1 cellular context compared by ENCODE assay signal in genomic region chr6:13574149-13574570, GRCh38.
TF ChIP-seq lines count a peak whose summit lies in the region.

No MANE protein-coding gene starts in this region.

TF ChIP-seq in K562, 482 proteins besides CTCF, POLR2A, EP300 and RAD21 (continued from another document and continues in another):
- TF ChIP-seq BCLAF1 (IDR thresholded peaks at IDR 0.05; ENCODE audit: borderline replicate concordance in 1 of 2, control insufficient read depth in 1 of 2, low read depth in 2 of 2, low read length in 1 of 2) (no peak), COPS2 (conservative IDR thresholded peaks at IDR 0.05) (no peak), RBBP5 (IDR thresholded peaks at IDR 0.05; ENCODE audit: borderline replicate concordance, insufficient read depth, low read length, poor library complexity, severe bottlenecking) (peak; percentile 41), CCNT2 (IDR thresholded peaks at IDR 0.05; ENCODE audit: borderline replicate concordance, extremely low read depth, insufficient read length, low read depth, low read length) (peak; percentile 74), TAF1 (IDR thresholded peaks at IDR 0.05; ENCODE audit: control insufficient read depth, extremely low read depth, insufficient read depth, low read length, severe bottlenecking) (peak; percentile 65), THAP7 (CRISPR knock-in tag; IDR thresholded peaks at IDR 0.05) (no peak), HMG20B (CRISPR knock-in tag; IDR thresholded peaks at IDR 0.05) (no peak), CREB1 (IDR thresholded peaks at IDR 0.05) (0 out of 2 replicates have a peak, but pooled peaks have one; percentile 21), CREB1 (CRISPR knock-in tag; IDR thresholded peaks at IDR 0.05) (no peak), SMC3 (conservative IDR thresholded peaks at IDR 0.05; ENCODE audit: insufficient read depth, low read depth, low read length) (peak; percentile 32), ZBTB34 (CRISPR knock-in tag; IDR thresholded peaks at IDR 0.05) (no peak), FOXA1 (IDR thresholded peaks at IDR 0.05; ENCODE audit: borderline replicate concordance) (no peak), HINFP (tag; conservative IDR thresholded peaks at IDR 0.05; ENCODE audit: low read depth) (no peak), CHD2 (IDR thresholded peaks at IDR 0.05; ENCODE audit: low read depth, low read length) (peak; percentile 97), SIN3A (IDR thresholded peaks at IDR 0.05; ENCODE audit: borderline replicate concordance in 2 of 2, control insufficient read depth in 1 of 2, low read depth in 2 of 2, low read length in 2 of 2) (peak in 1 of 2 experiments; percentile 55; a peak in 1 of 4 replicates), ZNF212 (CRISPR knock-in tag; IDR thresholded peaks at IDR 0.05) (no peak), GTF2A2 (tag; IDR thresholded peaks at IDR 0.05) (no peak), XRCC4 (IDR thresholded peaks at IDR 0.05; ENCODE audit: extremely low read depth, insufficient read depth, insufficient read length) (no peak), E2F3 (CRISPR knock-in tag; IDR thresholded peaks at IDR 0.05) (no peak), ELK1 (CRISPR knock-in tag; IDR thresholded peaks at IDR 0.05) (no peak), PATZ1 (CRISPR knock-in tag; IDR thresholded peaks at IDR 0.05; ENCODE audit: borderline replicate concordance) (no peak), CBFA2T3 (IDR thresholded peaks at IDR 0.05) (no peak), FIP1L1 (IDR thresholded peaks at IDR 0.05; ENCODE audit: low read depth, low read length, poor library complexity, severe bottlenecking) (peak; percentile 22), ERF (CRISPR knock-in tag; IDR thresholded peaks at IDR 0.05) (no peak), JUND (IDR thresholded peaks at IDR 0.05; ENCODE audit: borderline replicate concordance, low read depth, low read length) (peak; percentile 28; the same call in 1 of the 2 replicates), JUND (tag; IDR thresholded peaks at IDR 0.05; ENCODE audit: borderline replicate concordance, low read depth, low read length) (no peak; the same call in 2 of the 3 replicates), EZH2 (IDR thresholded peaks at IDR 0.05; ENCODE audit: borderline replicate concordance, low read depth, low read length) (no peak), ZFX (CRISPR knock-in tag; IDR thresholded peaks at IDR 0.05) (no peak; the same call in 1 of the 2 replicates), KAT7 (CRISPR knock-in tag; IDR thresholded peaks at IDR 0.05; ENCODE audit: borderline replicate concordance) (no peak), SAFB (IDR thresholded peaks at IDR 0.05; ENCODE audit: borderline replicate concordance, low read depth, low read length) (0 out of 2 replicates have a peak, but pooled peaks have one; percentile 27), PREB (CRISPR knock-in tag; IDR thresholded peaks at IDR 0.05) (no peak), PTRF (tag; IDR thresholded peaks at IDR 0.05) (no peak), VEZF1 (CRISPR knock-in tag; IDR thresholded peaks at IDR 0.05) (peak; percentile 77), HEY1 (CRISPR knock-in tag; IDR thresholded peaks at IDR 0.05; ENCODE audit: borderline replicate concordance) (no peak), KHSRP (IDR thresholded peaks at IDR 0.05) (no peak), ZFP36 (IDR thresholded peaks at IDR 0.05; ENCODE audit: low read depth, low read length, partially characterized antibody) (no peak), ZNF175 (CRISPR knock-in tag; IDR thresholded peaks at IDR 0.05; ENCODE audit: low read depth) (0 out of 2 replicates have a peak, but pooled peaks have one; percentile 3), ZNF764 (CRISPR knock-in tag; IDR thresholded peaks at IDR 0.05; ENCODE audit: low read depth) (no peak), EHMT2 (IDR thresholded peaks at IDR 0.05) (no peak), SMAD3 (CRISPR knock-in tag; conservative IDR thresholded peaks at IDR 0.05) (no peak), MEF2D (tag; conservative IDR thresholded peaks at IDR 0.05; ENCODE audit: low read depth) (no peak), SRSF3 (IDR thresholded peaks at IDR 0.05; ENCODE audit: insufficient read depth, low read length) (no peak), SRF (CRISPR knock-in tag; IDR thresholded peaks at IDR 0.05) (no peak), POLR2B (IDR thresholded peaks at IDR 0.05; ENCODE audit: low read depth, partially characterized antibody) (no peak), FOXJ3 (CRISPR knock-in tag; IDR thresholded peaks at IDR 0.05) (no peak), PHF8 (IDR thresholded peaks at IDR 0.05; ENCODE audit: borderline replicate concordance, low read length) (peak; percentile 60; the same call in 1 of the 2 replicates), DMBX1 (CRISPR knock-in tag; IDR thresholded peaks at IDR 0.05; ENCODE audit: borderline replicate concordance) (no peak), CEBPZ (IDR thresholded peaks at IDR 0.05; ENCODE audit: borderline replicate concordance, low read depth, low read length) (no peak), PML (IDR thresholded peaks at IDR 0.05; ENCODE audit: low read length) (no peak), HNRNPK (IDR thresholded peaks at IDR 0.05; ENCODE audit: low read depth, low read length, poor library complexity, severe bottlenecking) (peak; percentile 81), ZNF274 (IDR thresholded peaks at IDR 0.05; ENCODE audit: borderline replicate concordance, low read depth, low read length) (no peak)
